Comparison of ENCODE assay signal across 10 cellular contexts in genomic region chr14:47557894-47558293, GRCh38.
"Had no signal": no experiment of that assay in that cellular context is flagged by ENCODE, and none has a peak within 500 bp of the region (broad histone marks: within the 10 kb centered on the region; RNA-seq: fewer than 3 reads in every experiment).

No MANE protein-coding gene starts in this region.

- H3K36me3 ChIP-seq: HAP-1 had no signal

- H3K4me3 ChIP-seq: GM23248, HAP-1 had no signal

- H2AFZ ChIP-seq: GM23248 had no signal

- H3K9me3 ChIP-seq: HAP-1 had no signal

- DNase-seq: GM23248, GOT3, H7, HFFc6, KBM-7 had no signal

- H3K4me1 Mint-ChIP-seq: IgD-negative memory B cell had no signal

- H3K4me3 Mint-ChIP-seq: HFFc6, IgD-negative memory B cell had no signal

- ATAC-seq: HCT116, HepG2 had no signal

- H3K27ac ChIP-seq: GM23248, HL-60 had no signal

- H3K36me3 Mint-ChIP-seq: IgD-negative memory B cell had no signal

- H3K27me3 Mint-ChIP-seq: IgD-negative memory B cell had no signal

- H3K4me1 ChIP-seq: HAP-1 had no signal

- H3K9ac ChIP-seq: GM23248 had no signal

- H3K27ac Mint-ChIP-seq: HFFc6, IgD-negative memory B cell had no signal
